In genomic region chrX:39630344-39630743, GRCh38 we compare ENCODE assay signal across 18 cellular contexts.
"Had no signal": no experiment of that assay in that cellular context is flagged by ENCODE, and none has a peak within 500 bp of the region (broad histone marks: within the 10 kb centered on the region; RNA-seq: fewer than 3 reads in every experiment).

No MANE protein-coding gene starts in this region.

- H3K27me3 Mint-ChIP-seq: activated CD8-positive, alpha-beta memory T cell treated with anti-CD3 and anti-CD28 coated beads, Interleukin-2, amount 10 ng/mL, durations not matched to agents 7 days and 5 days; activated naive CD4-positive, alpha-beta T cell treated with anti-CD3 and anti-CD28 coated beads, Interleukin-2, amount 50 U/mL, for 24 hours; type B pancreatic cell had no signal

- H3K4me1 ChIP-seq: esophagus squamous epithelium, neural progenitor cell, prostate gland, testis had no signal

- DNase-seq: activated CD4-positive, CD25-positive, alpha-beta regulatory T cell; activated CD8-positive, alpha-beta memory T cell treated with anti-CD3 and anti-CD28 coated beads, Interleukin-2, amount 10 ng/mL, durations not matched to agents 7 days and 5 days; activated effector memory CD4-positive, alpha-beta T cell treated with anti-CD3 and anti-CD28 coated beads, Interleukin-2, amount 50 U/mL, for 16 hours; amniotic stem cell; effector memory CD8-positive, alpha-beta T cell; esophagus squamous epithelium; right cardiac atrium; stimulated activated CD4-positive, alpha-beta T cell treated with anti-CD3 and anti-CD28 coated beads, Interleukin-2, amount 100 ng/mL, for 24 hours; SW 1271; testis had no signal

- H3K27ac Mint-ChIP-seq: activated CD8-positive, alpha-beta memory T cell treated with anti-CD3 and anti-CD28 coated beads, Interleukin-2, amount 10 ng/mL, durations not matched to agents 7 days and 5 days; activated naive CD4-positive, alpha-beta T cell treated with anti-CD3 and anti-CD28 coated beads, Interleukin-2, amount 50 U/mL, for 24 hours; effector memory CD8-positive, alpha-beta T cell; memory B cell; neural progenitor cell; T-helper 2 cell treated with Interferon-gamma antibody and Interleukin-4, amounts not matched to agents 5 μg/mL and 100 μg/mL, for 36 hours; type B pancreatic cell had no signal

- H3K4me3 Mint-ChIP-seq: activated CD8-positive, alpha-beta memory T cell treated with anti-CD3 and anti-CD28 coated beads, Interleukin-2, amount 10 ng/mL, durations not matched to agents 7 days and 5 days; activated naive CD4-positive, alpha-beta T cell treated with anti-CD3 and anti-CD28 coated beads, Interleukin-2, amount 50 U/mL, for 24 hours; effector memory CD8-positive, alpha-beta T cell; memory B cell; neural progenitor cell; T-helper 2 cell treated with Interferon-gamma antibody and Interleukin-4, amounts not matched to agents 5 μg/mL and 100 μg/mL, for 36 hours; type B pancreatic cell had no signal

- H3K4me2 ChIP-seq: neural progenitor cell had no signal

- H3K36me3 Mint-ChIP-seq: activated CD8-positive, alpha-beta memory T cell treated with anti-CD3 and anti-CD28 coated beads, Interleukin-2, amount 10 ng/mL, durations not matched to agents 7 days and 5 days; activated naive CD4-positive, alpha-beta T cell treated with anti-CD3 and anti-CD28 coated beads, Interleukin-2, amount 50 U/mL, for 24 hours; memory B cell; neural progenitor cell; type B pancreatic cell had no signal

- H3K9ac ChIP-seq: neural progenitor cell had no signal

- H2AFZ ChIP-seq: neural progenitor cell had no signal

- H3K4me3 ChIP-seq: cardiac muscle cell, esophagus squamous epithelium, neural progenitor cell, prostate gland, testis had no signal

- H3K9me3 Mint-ChIP-seq: activated naive CD4-positive, alpha-beta T cell treated with anti-CD3 and anti-CD28 coated beads, Interleukin-2, amount 50 U/mL, for 24 hours; effector memory CD8-positive, alpha-beta T cell; memory B cell; T-helper 2 cell treated with Interferon-gamma antibody and Interleukin-4, amounts not matched to agents 5 μg/mL and 100 μg/mL, for 36 hours had no signal

- ATAC-seq: activated CD8-positive, alpha-beta memory T cell treated with anti-CD3 and anti-CD28 coated beads, Interleukin-2, amount 10 ng/mL, durations not matched to agents 7 days and 5 days; effector memory CD8-positive, alpha-beta T cell; right cardiac atrium had no signal

- FAIRE-seq: TTC549 had no signal

- H3K9me3 ChIP-seq: esophagus squamous epithelium, prostate gland, testis had no signal

- H3K27ac ChIP-seq: cardiac muscle cell, esophagus squamous epithelium, neural progenitor cell, prostate gland, testis had no signal

- H3K4me1 Mint-ChIP-seq: memory B cell, neural progenitor cell had no signal

- H3K27me3 ChIP-seq: cardiac muscle cell, esophagus squamous epithelium, neural progenitor cell, testis had no signal

- H3K36me3 ChIP-seq: cardiac muscle cell, esophagus squamous epithelium, neural progenitor cell, prostate gland had no signal
